Comparison of ENCODE assay signal across 8 cellular contexts in the genomic region with DNA sequence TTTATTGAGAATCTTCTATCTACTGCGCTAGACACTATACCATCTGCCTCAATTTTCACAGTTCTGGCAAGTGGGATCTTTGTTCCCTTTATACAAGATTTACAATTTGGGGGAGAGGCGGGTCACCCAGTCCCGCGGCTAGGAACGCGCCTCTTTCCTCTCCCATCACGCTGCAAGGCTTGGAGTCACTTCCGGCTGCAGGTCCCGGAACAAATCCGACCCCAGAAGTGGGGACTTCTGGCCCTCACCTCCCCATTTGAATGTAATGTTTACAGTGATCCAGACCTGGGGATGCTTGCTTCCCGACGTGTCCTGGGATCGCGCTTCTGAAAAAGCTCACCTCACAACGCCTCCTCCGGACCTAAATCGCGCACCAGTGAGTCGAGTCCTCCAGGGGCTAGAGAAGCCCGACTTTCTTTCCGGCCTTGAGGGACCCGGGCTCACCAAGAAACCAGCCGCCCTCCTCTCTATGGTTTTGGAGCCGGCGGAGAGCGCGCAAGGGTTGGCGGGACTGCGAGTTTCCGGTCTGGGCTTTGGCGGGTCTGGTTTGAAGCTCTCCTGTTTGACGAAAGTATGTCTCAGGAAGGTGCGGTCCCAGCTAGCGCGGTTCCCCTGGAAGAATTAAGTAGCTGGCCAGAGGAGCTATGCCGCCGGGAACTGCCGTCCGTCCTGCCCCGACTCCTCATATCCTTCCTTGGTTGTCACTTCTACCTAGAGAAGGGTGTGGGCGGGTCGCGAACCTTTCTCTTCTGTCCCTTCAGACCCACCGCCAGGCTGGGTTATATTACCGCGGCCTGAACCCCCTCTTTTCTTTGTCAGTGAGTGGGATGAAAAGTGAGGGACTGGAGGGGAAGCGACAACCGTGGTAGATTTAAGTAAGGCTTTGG.
DNase-seq lines count a peak whose midpoint lies in the region; ATAC-seq and FAIRE-seq lines count a peak whose summit lies in the region.

A gene (minus strand): TSS at position 378 of the 887 bp plus-strand sequence. CDS start 1,212 bp downstream, outside the sequence.

- peak; percentile 97 for ATAC-seq in GM19023 (IDR thresholded peaks at IDR 0.05; ENCODE audit: unreplicated experiment)
- peak; percentile 95 for ATAC-seq in HG03280 (IDR thresholded peaks at IDR 0.05; ENCODE audit: unreplicated experiment)
- ATAC-seq in central memory CD8-positive, alpha-beta T cell (replicated peaks; ENCODE audit: extremely low read depth, poor library complexity, severe bottlenecking) = peak; percentile 99

- FAIRE-seq in islet of Langerhans (lab: Jason Lieb, UNC) = peak; percentile 13

- H3K9me3 Mint-ChIP-seq in central memory CD8-positive, alpha-beta T cell = no peaks in the 10 kb centered on the region

- peaks cover 12% of the 10 kb centered on the region for H3K36me3 Mint-ChIP-seq in central memory CD8-positive, alpha-beta T cell (ENCODE audit: insufficient read depth)

- DNase-seq in AG08396 (ENCODE audit: low spot score) (peak; percentile 93), NCI-H345 treated with DMSO at 0.1 percent for 48 hours (lab: John Stamatoyannopoulos, UW; ENCODE audit: unreplicated experiment) (peak; percentile 90)
- peak; percentile 71 to 84 (median 81) for DNase-seq in activated CD4-positive, CD25-positive, alpha-beta regulatory T cell (lab: John Stamatoyannopoulos, UW)
- DNase-seq in central memory CD8-positive, alpha-beta T cell (ENCODE audit: low spot score in 2 of 2) = peak; percentile 79 to 90
- DNase-seq in stimulated activated CD4-positive, alpha-beta T cell treated with anti-CD3 and anti-CD28 coated beads, Interleukin-12 subunit alpha, Interleukin-12 subunit beta, amount 100 ng/mL, for 4 hours = peak; percentile 83

- H3K4me3 Mint-ChIP-seq in central memory CD8-positive, alpha-beta T cell = peak within 1 kb of the TSS; percentile 99

- H3K27me3 Mint-ChIP-seq in central memory CD8-positive, alpha-beta T cell = no peaks in the 10 kb centered on the region

- peaks cover 46% of the 10 kb centered on the region for H3K4me1 Mint-ChIP-seq in central memory CD8-positive, alpha-beta T cell

- H3K27ac Mint-ChIP-seq in central memory CD8-positive, alpha-beta T cell (ENCODE audit: low read depth) = peak within 1 kb of the TSS; percentile 99

Comparison
In these comparisons a context has a peak if more than half of its experiments do, and no peak if none do; other contexts are left out.
1. Peak in every context shown above with its lines: DNase-seq and ATAC-seq.